Comparison of ENCODE assay signal across 20 cellular contexts in genomic region chr1:223840254-223840653, GRCh38. TPM values are rescaled to one million over a fixed set of nuclear protein-coding genes. Genes with fewer than 3 reads are reported as not detected.
A peak's percentile ranks its signal among the peaks of the same experiment; 100 is the strongest.
DNase-seq lines count a peak whose midpoint lies in the region; ATAC-seq, FAIRE-seq and TF ChIP-seq lines count a peak whose summit lies in the region.
"Had no signal": no experiment of that assay in that cellular context is flagged by ENCODE, and none has a peak within 500 bp of the region (broad histone marks: within the 10 kb centered on the region; RNA-seq: fewer than 3 reads in every experiment).

No MANE protein-coding gene starts in this region.

- peaks cover 100% of the 10 kb centered on the region for H3K79me2 ChIP-seq in K562 (ENCODE audit: control insufficient read depth, insufficient read depth, low read length)

- peak overlapping the region; percentile 28; the same call in 1 of the 3 replicates for H3K27ac ChIP-seq in K562 (ENCODE audit: extremely low read depth, low read depth, low read length)
- H3K27ac ChIP-seq: A549 had no signal

- TF ChIP-seq RAD21 in K562 (CRISPR knock-in tag; conservative IDR thresholded peaks at IDR 0.05 in 1 of 2, IDR thresholded peaks at IDR 0.05 in 1 of 2), result no peak

- peaks cover 38% of the 10 kb centered on the region for H4K20me1 ChIP-seq in K562 (replicated peaks; ENCODE audit: control insufficient read depth, insufficient read depth, low read length)

- no peak for TF ChIP-seq POLR2A in K562 (conservative IDR thresholded peaks at IDR 0.05)

- in situ Hi-C loops in K562 (cut with MboI) (no loop called here), ACHN (cut with HindIII; ENCODE audit: low pct_ligation_motif_present, low pct_unique_long_range_greater_than_20kb, low sequenced_read_pairs) (no loop called here)

- intact Hi-C loops in K562 (cut with micrococcal nuclease) (no loop called here), Right ventricle myocardium inferior (cut with DNase I) (no loop called here)

- no peaks in the 10 kb centered on the region for H3K9me1 ChIP-seq in K562 (ENCODE audit: control insufficient read depth, insufficient read depth, low read length)

- peaks cover 47% of the 10 kb centered on the region for H3K4me1 Mint-ChIP-seq in activated naive CD4-positive, alpha-beta T cell treated with anti-CD3 and anti-CD28 coated beads, Interleukin-2, amount 10 ng/mL, durations not matched to agents 7 days and 5 days
- H3K4me1 Mint-ChIP-seq in mesothelial cell of epicardium (peaks cover 41% of the 10 kb centered on the region), type B pancreatic cell (ENCODE audit: unreplicated experiment) (peaks cover 39% of the 10 kb centered on the region)

- no peak overlapping the region for H3K4me2 ChIP-seq in K562 (ENCODE audit: insufficient read depth, low read length)
- H3K4me2 ChIP-seq: A549, smooth muscle cell had no signal

- no peak overlapping the region for H2AFZ ChIP-seq in K562 (ENCODE audit: low read depth, low read length)

- CTCF ChIA-PET in activated naive CD4-positive, alpha-beta T cell treated with anti-CD3 and anti-CD28 coated beads, Interleukin-2, amount 10 ng/mL, durations not matched to agents 7 days and 5 days (lab: Charles Lee), result no interaction called here
- CTCF ChIA-PET in K562 (lab: Yijun Ruan, JAX; ENCODE audit: low intra/inter-chr PET ratio), result no interaction called here

- H3K9me3 Mint-ChIP-seq in activated naive CD4-positive, alpha-beta T cell treated with anti-CD3 and anti-CD28 coated beads, Interleukin-2, amount 10 ng/mL, durations not matched to agents 7 days and 5 days, result no peaks in the 10 kb centered on the region
- H3K9me3 Mint-ChIP-seq in mesothelial cell of epicardium, result no peaks in the 10 kb centered on the region
- H3K9me3 Mint-ChIP-seq in type B pancreatic cell, result peaks cover 4% of the 10 kb centered on the region
- H3K9me3 Mint-ChIP-seq: central memory CD8-positive, alpha-beta T cell had no signal

- ATAC-seq in K562 (peak; percentile 2; the same call in 2 of the 3 replicates), HG03097 (IDR thresholded peaks at IDR 0.05; ENCODE audit: low FRiP score, unreplicated experiment) (no peak), Right ventricle myocardium inferior (no peak)
- ATAC-seq: A549 had no signal

- no peak for FAIRE-seq in K562 (lab: Jason Lieb, UNC)
- FAIRE-seq: A549, urothelium cell line had no signal

- TF ChIP-seq EP300 in K562 (IDR thresholded peaks at IDR 0.05; ENCODE audit: low read length), result no peak

- H3K27ac Mint-ChIP-seq in activated naive CD4-positive, alpha-beta T cell treated with anti-CD3 and anti-CD28 coated beads, Interleukin-2, amount 10 ng/mL, durations not matched to agents 7 days and 5 days, result peak overlapping the region; percentile 31
- peak overlapping the region; percentile 0 for H3K27ac Mint-ChIP-seq in mesothelial cell of epicardium
- peak overlapping the region; percentile 3 for H3K27ac Mint-ChIP-seq in type B pancreatic cell

- no peaks in the 10 kb centered on the region for H3K9me3 ChIP-seq in K562 (replicated peaks; ENCODE audit: control insufficient read depth, insufficient read depth, low read depth, low read length)
- H3K9me3 ChIP-seq: A549 had no signal

- peaks cover 6% of the 10 kb centered on the region for H3K36me3 Mint-ChIP-seq in activated naive CD4-positive, alpha-beta T cell treated with anti-CD3 and anti-CD28 coated beads, Interleukin-2, amount 10 ng/mL, durations not matched to agents 7 days and 5 days
- H3K36me3 Mint-ChIP-seq in mesothelial cell of epicardium (peaks cover 1% of the 10 kb centered on the region), type B pancreatic cell (peaks cover 8% of the 10 kb centered on the region)

- H3K4me3 Mint-ChIP-seq in activated naive CD4-positive, alpha-beta T cell treated with anti-CD3 and anti-CD28 coated beads, Interleukin-2, amount 10 ng/mL, durations not matched to agents 7 days and 5 days, result no peak overlapping the region
- H3K4me3 Mint-ChIP-seq in mesothelial cell of epicardium (no peak overlapping the region), type B pancreatic cell (peak overlapping the region; percentile 21)
- H3K4me3 Mint-ChIP-seq: central memory CD8-positive, alpha-beta T cell had no signal

- H3K27me3 ChIP-seq in K562 (ENCODE audit: control insufficient read depth in 2 of 2, insufficient read depth in 2 of 2, low read length in 2 of 2), result no peaks in the 10 kb centered on the region

- H3K4me1 ChIP-seq in K562 (replicated peaks in 1 of 2; ENCODE audit: control insufficient read depth in 2 of 2, insufficient read depth in 2 of 2, low read length in 2 of 2), result peaks cover 12 to 63% of the 10 kb centered on the region in 2 experiments

- H3K9ac ChIP-seq in K562 (ENCODE audit: insufficient read depth in 1 of 2, low read depth in 2 of 2, low read length in 2 of 2), result no peak overlapping the region

- TF ChIP-seq CTCF in K562 (IDR thresholded peaks at IDR 0.05 in 2 of 3, conservative IDR thresholded peaks at IDR 0.05 in 1 of 3; ENCODE audit: insufficient read depth in 2 of 3, low read depth in 1 of 3, low read length in 3 of 3), result no peak
- no peak for TF ChIP-seq CTCF in mesothelial cell of epicardium (IDR thresholded peaks at IDR 0.05; ENCODE audit: unreplicated experiment)
- TF ChIP-seq CTCF in type B pancreatic cell (conservative IDR thresholded peaks at IDR 0.05), result no peak

- no peaks in the 10 kb centered on the region for H3K27me3 Mint-ChIP-seq in activated naive CD4-positive, alpha-beta T cell treated with anti-CD3 and anti-CD28 coated beads, Interleukin-2, amount 10 ng/mL, durations not matched to agents 7 days and 5 days
- no peaks in the 10 kb centered on the region for H3K27me3 Mint-ChIP-seq in mesothelial cell of epicardium (ENCODE audit: low read depth)
- H3K27me3 Mint-ChIP-seq in type B pancreatic cell, result no peaks in the 10 kb centered on the region
- H3K27me3 Mint-ChIP-seq: central memory CD8-positive, alpha-beta T cell had no signal

- peaks cover 15% of the 10 kb centered on the region; the same call in 2 of the 3 replicates for H3K36me3 ChIP-seq in K562 (ENCODE audit: control insufficient read depth, insufficient read depth, low read length)

- no peak for DNase-seq in activated naive CD4-positive, alpha-beta T cell treated with anti-CD3 and anti-CD28 coated beads, Interleukin-2, amount 10 ng/mL, durations not matched to agents 7 days and 5 days
- no peak for DNase-seq in activated naive CD4-positive, alpha-beta T cell treated with Interleukin-2 at 50 U/mL for 16 hours
- no peak for DNase-seq in K562 (ENCODE audit: extremely low read depth in 1 of 4, low spot score in 3 of 4)
- no peak for DNase-seq in mesothelial cell of epicardium (ENCODE audit: low spot score in 2 of 2, unreplicated experiment in 2 of 2)
- DNase-seq in type B pancreatic cell (ENCODE audit: extremely low spot score, unreplicated experiment), result no peak
- no peak for DNase-seq in ACHN
- DNase-seq in Right ventricle myocardium inferior (ENCODE audit: missing footprints), result no peak
- DNase-seq: activated CD4-positive, alpha-beta T cell treated with anti-CD3 and anti-CD28 coated beads for 48 hours; activated effector memory CD4-positive, alpha-beta T cell treated with anti-CD3 and anti-CD28 coated beads, Interleukin-2, amount 50 U/mL, for 16 hours; C1 segment of cervical spinal cord; DMS 273 treated with DMSO at 0.1 percent for 48 hours; effector CD4-positive, alpha-beta T cell; NCI-H1436; NCI-H524 treated with DMSO at 0.1 percent for 48 hours; stimulated activated CD4-positive, alpha-beta T cell treated with anti-CD3 and anti-CD28 coated beads, Interleukin-4, amount 100 ng/mL, for 1 hour had no signal

- BruUV-seq in K562 (replicated peaks; lab: Mats Ljungman, UMichigan), result no TSS peak

- POLR2A ChIA-PET in K562 (lab: Yijun Ruan, JAX), result interaction anchor here (0.6 to 2.3 kb wide), 10 partner anchors 9 to 363 kb away, joined by 3 to 14 read pairs (median 4); no protein-coding TSS in a partner anchor

- H3K4me3 ChIP-seq in K562, result no peak overlapping the region
- H3K4me3 ChIP-seq: A549, smooth muscle cell had no signal

TF ChIP-seq in K562, 482 proteins besides CTCF, POLR2A, EP300 and RAD21 (continues in another document):
- TF ChIP-seq, protein P1, sequence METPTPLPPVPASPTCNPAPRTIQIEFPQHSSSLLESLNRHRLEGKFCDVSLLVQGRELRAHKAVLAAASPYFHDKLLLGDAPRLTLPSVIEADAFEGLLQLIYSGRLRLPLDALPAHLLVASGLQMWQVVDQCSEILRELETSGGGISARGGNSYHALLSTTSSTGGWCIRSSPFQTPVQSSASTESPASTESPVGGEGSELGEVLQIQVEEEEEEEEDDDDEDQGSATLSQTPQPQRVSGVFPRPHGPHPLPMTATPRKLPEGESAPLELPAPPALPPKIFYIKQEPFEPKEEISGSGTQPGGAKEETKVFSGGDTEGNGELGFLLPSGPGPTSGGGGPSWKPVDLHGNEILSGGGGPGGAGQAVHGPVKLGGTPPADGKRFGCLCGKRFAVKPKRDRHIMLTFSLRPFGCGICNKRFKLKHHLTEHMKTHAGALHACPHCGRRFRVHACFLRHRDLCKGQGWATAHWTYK (CRISPR knock-in tag; IDR thresholded peaks at IDR 0.05), result no peak
- TF ChIP-seq ZNF347 (CRISPR knock-in tag; IDR thresholded peaks at IDR 0.05; ENCODE audit: low read depth), result no peak
- TF ChIP-seq SP2 (IDR thresholded peaks at IDR 0.05; ENCODE audit: extremely low read depth, low read depth, low read length, poor library complexity, severe bottlenecking), result no peak
- TF ChIP-seq ELF1 (tag; IDR thresholded peaks at IDR 0.05), result no peak
- no peak for TF ChIP-seq HNRNPLL (IDR thresholded peaks at IDR 0.05; ENCODE audit: low read depth, low read length, poor library complexity, severe bottlenecking)

RNA-seq across cellular contexts. Expression of gene TP53BP2, which starts 5.5 kb away (rescaled TPM):
- 148 and 229 TPM in 2 replicates for total RNA-seq in K562 (2011; cell fraction: chromatin; rRNA removed; ENCODE audit: low replicate concordance)
- 41.5 and 70.5 TPM in 2 replicates for total RNA-seq in K562 (2011; cell fraction: nucleolus; rRNA removed)
- 85.0 and 85.5 TPM in 2 replicates for total RNA-seq in K562 (2011; cell fraction: nucleoplasm; rRNA removed)
- total RNA-seq in K562 (2014; rRNA removed) (40.1 and 43.1 TPM in 2 replicates), K562 (2014; rRNA removed; fragmentation: Illumina TruSeq; extraction: Trizol) (50.4 and 50.6 TPM in 2 replicates), K562 (2015; rRNA removed; fragmentation: Illumina TruSeq; extraction: Trizol) (51.9 and 55.1 TPM in 2 replicates), K562 (2021) (54.3 and 69.6 TPM in 2 replicates), mesothelial cell of epicardium (63.8 to 75.3 TPM (median 64.6 TPM) in 3 replicates), type B pancreatic cell (ENCODE audit: low replicate concordance) (51.3 and 67.2 TPM in 2 replicates), Right ventricle myocardium inferior (18.7 TPM)
- polyA plus RNA-seq in K562 (2011; rRNA removed) (30.0 and 37.5 TPM in 2 replicates), K562 (2014; fragmentation: Illumina TruSeq; extraction: Trizol) (47.5 and 55.6 TPM in 2 replicates), K562 (2014; fragmentation: Nextera tagmentation; extraction: Ambion mirVana) (10 to 100 TPM; 17.0 to 20.7 TPM), K562 (2014; rRNA removed) (39.2 and 39.6 TPM in 2 replicates)
- 18.2 and 23.5 TPM in 2 replicates for polyA plus RNA-seq in K562 (2011; cell fraction: cytosol; rRNA removed)
- 34.9 and 41.6 TPM in 2 replicates for polyA plus RNA-seq in K562 (2011; cell fraction: nucleus; rRNA removed)
- polyA plus RNA-seq in K562 (2012), result 23.5 and 27.0 TPM in 2 replicates
- polyA minus RNA-seq in K562 (2011; rRNA and poly(A)+ RNA removed), result 125 and 160 TPM in 2 replicates
- polyA minus RNA-seq in K562 (2011; cell fraction: cytosol; rRNA and poly(A)+ RNA removed), result 26.9 and 28.9 TPM in 2 replicates
- 56.0 and 75.9 TPM in 2 replicates for polyA minus RNA-seq in K562 (2011; cell fraction: nucleus; rRNA and poly(A)+ RNA removed)
